In the genomic region with DNA sequence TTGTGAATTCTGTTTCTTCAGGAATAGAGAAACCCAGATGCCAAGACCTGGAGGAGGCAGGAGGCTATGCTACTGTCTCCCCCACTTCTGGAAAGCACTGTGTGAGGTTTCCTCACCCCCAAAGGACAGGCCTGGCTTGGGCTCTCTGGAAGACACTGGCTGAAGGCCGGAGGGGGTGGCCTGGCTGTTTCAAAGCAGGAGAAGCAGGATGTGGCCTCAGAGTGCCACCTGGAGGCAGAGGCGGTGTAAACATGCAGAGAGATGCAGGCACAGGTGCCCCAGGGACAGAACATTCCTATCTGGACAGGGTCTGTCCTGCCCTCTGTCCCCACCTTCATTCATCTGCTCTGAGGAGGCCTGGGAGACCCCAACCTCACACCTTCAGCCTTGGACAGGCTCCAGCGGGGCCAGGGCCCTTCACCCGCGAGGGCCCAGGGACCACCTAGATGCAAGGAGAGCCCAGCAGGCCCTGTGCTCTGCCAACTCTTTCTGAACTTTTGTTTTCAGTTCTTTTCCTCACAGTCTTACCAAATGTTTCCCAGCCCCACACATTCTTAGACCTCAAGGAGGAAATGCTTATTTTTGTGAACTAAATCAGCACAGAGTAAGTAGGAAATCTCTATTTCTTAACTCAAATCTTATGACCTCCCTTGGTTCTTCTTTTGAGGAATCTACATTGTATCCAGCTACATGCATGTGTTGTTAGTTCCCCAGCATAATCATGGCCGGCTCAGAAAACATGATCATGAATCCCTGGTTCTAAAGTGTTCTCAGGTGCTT, we compare ENCODE assay signal across 8 cellular contexts.
DNase-seq lines count a peak whose midpoint lies in the region; ATAC-seq and TF ChIP-seq lines count a peak whose summit lies in the region.

No MANE protein-coding gene starts in this region.

- no peak overlapping the region for H3K27ac Mint-ChIP-seq in HFFc6

- H3K9me3 Mint-ChIP-seq in HFFc6, result no peaks in the 10 kb centered on the region

- no peak overlapping the region for H3K4me3 Mint-ChIP-seq in HFFc6

- H3K4me1 Mint-ChIP-seq in HFFc6 (ENCODE audit: low read depth), result peaks cover 10% of the 10 kb centered on the region

- H3K27me3 Mint-ChIP-seq in HFFc6 (ENCODE audit: insufficient read depth), result peaks cover 11% of the 10 kb centered on the region

- TF ChIP-seq CTCF in HFFc6 (IDR thresholded peaks at IDR 0.05), result peak; percentile 87
- peak; percentile 73 for TF ChIP-seq CTCF in foreskin fibroblast (IDR thresholded peaks at IDR 0.05; ENCODE audit: low read depth, low read length)

- DNase-seq in EL, result peak; percentile 73
- peak; percentile 46 for DNase-seq in HFFc6
- peak; percentile 65 to 66 for DNase-seq in NOMO-1 (lab: John Stamatoyannopoulos, UW; ENCODE audit: unreplicated experiment in 2 of 2)
- peak; percentile 72 for DNase-seq in activated T-cell treated with anti-CD3 and anti-CD28 coated beads, Interleukin-2, amount 50 U/mL, for 48 hours
- peak; percentile 33 to 75 for DNase-seq in foreskin fibroblast
- DNase-seq in occipital lobe (lab: John Stamatoyannopoulos, UW), result peak; percentile 13
- no peak for DNase-seq in NCI-H187 treated with DMSO at 0.1 percent for 48 hours (lab: John Stamatoyannopoulos, UW)

- no peak overlapping the region for H3K4me3 ChIP-seq in foreskin fibroblast (ENCODE audit: low read depth in 1 of 2, low read length in 2 of 2)

- no peaks in the 10 kb centered on the region for H3K36me3 Mint-ChIP-seq in HFFc6 (ENCODE audit: low read depth)

- no peak for ATAC-seq in GM21515 (IDR thresholded peaks at IDR 0.05; ENCODE audit: unreplicated experiment)
